ENCODE assay signal across 13 cellular contexts in genomic region chr16:66365588-66365987, GRCh38. TPM values are rescaled to one million over a fixed set of nuclear protein-coding genes. Genes with fewer than 3 reads are reported as not detected.
DNase-seq lines count a peak whose midpoint lies in the region; ATAC-seq, FAIRE-seq and TF ChIP-seq lines count a peak whose summit lies in the region.
"Had no signal": no experiment of that assay in that cellular context is flagged by ENCODE, and none has a peak within 500 bp of the region (broad histone marks: within the 10 kb centered on the region; RNA-seq: fewer than 3 reads in every experiment).

No MANE protein-coding gene starts in this region.

- FAIRE-seq in A549 (lab: Jason Lieb, UNC), result no peak
- no peak for FAIRE-seq in astrocyte (lab: Jason Lieb, UNC)

- CTCF ChIA-PET in A549 (lab: Yijun Ruan, JAX), result interaction anchor here (1.1 to 7.6 kb wide), 3 partner anchors 8 to 40 kb away, joined by 3 to 90 read pairs (median 4); no protein-coding TSS in a partner anchor

- H3K27me3 ChIP-seq in astrocyte (ENCODE audit: insufficient read depth, low read length) (no peaks in the 10 kb centered on the region), parathyroid adenoma (ENCODE audit: control insufficient read depth, insufficient read depth, low read length) (no peaks in the 10 kb centered on the region)
- H3K27me3 ChIP-seq: MG63 had no signal

- H3K9me3 Mint-ChIP-seq in astrocyte (ENCODE audit: unreplicated experiment), result no peaks in the 10 kb centered on the region
- H3K9me3 Mint-ChIP-seq: stimulated activated naive CD8-positive, alpha-beta T cell treated with anti-CD3 and anti-CD28 coated beads, Interleukin-15, Interleukin-2, amounts not matched to agents 100 ng/mL and 50 ng/mL, for 24 hours; WTC11 had no signal

- POLR2A ChIA-PET in A549 (lab: Yijun Ruan, JAX), result no interaction called here

- H3K4me2 ChIP-seq in A549 (peak overlapping the region; percentile 49; the same call in 1 of the 3 replicates), astrocyte (ENCODE audit: low read length) (no peak overlapping the region), parathyroid adenoma (ENCODE audit: low read length) (no peak overlapping the region)

- DNase-seq in A549 (ENCODE audit: low read depth in 1 of 2, low spot score in 1 of 2) (peak in 1 of 2 experiments; percentile 42), astrocyte (ENCODE audit: low read depth) (peak; percentile 10), fibroblast of the aortic adventitia (ENCODE audit: low read depth) (peak; percentile 92), NCI-H1105 (lab: John Stamatoyannopoulos, UW) (no peak), activated gamma-delta T cell treated with Interleukin-2 at 50 U/mL for 16 hours (no peak), NCI-H2081 treated with DMSO at 0.1 percent for 48 hours (lab: John Stamatoyannopoulos, UW) (no peak)
- DNase-seq: ACHN, MG63 had no signal

- H2AFZ ChIP-seq in astrocyte (ENCODE audit: low read depth, low read length) (no peak overlapping the region), parathyroid adenoma (no peak overlapping the region)

- H3K27ac ChIP-seq in A549 (peak overlapping the region in 1 of 2 experiments; percentile 73; a peak in 1 of 6 replicates), astrocyte (ENCODE audit: low read depth, low read length) (no peak overlapping the region), parathyroid adenoma (peak overlapping the region; percentile 56)

- H3K4me1 ChIP-seq in A549 (peaks cover 18% of the 10 kb centered on the region), astrocyte (ENCODE audit: insufficient read depth, low read length) (peaks cover 14% of the 10 kb centered on the region), parathyroid adenoma (peaks cover 3% of the 10 kb centered on the region)

- H3K9me3 ChIP-seq in A549, result no peaks in the 10 kb centered on the region
- H3K9me3 ChIP-seq in astrocyte (ENCODE audit: insufficient read depth, low read depth, low read length), result no peaks in the 10 kb centered on the region
- H3K9me3 ChIP-seq in parathyroid adenoma (ENCODE audit: control insufficient read depth, low read length), result no peaks in the 10 kb centered on the region
- H3K9me3 ChIP-seq: MG63 had no signal

- no peaks in the 10 kb centered on the region for H3K36me3 ChIP-seq in astrocyte (ENCODE audit: insufficient read depth, low read length)
- H3K36me3 ChIP-seq in parathyroid adenoma (ENCODE audit: control insufficient read depth, insufficient read depth, low read length), result no peaks in the 10 kb centered on the region
- H3K36me3 ChIP-seq: MG63 had no signal

- WGBS in A549 (ENCODE audit: missing lambda C conversion rate), result 39% methylated on average over 3 of the region's 3 CpGs

- no peaks in the 10 kb centered on the region for H4K20me1 ChIP-seq in astrocyte (ENCODE audit: insufficient read depth, low read length)

- peaks cover 3% of the 10 kb centered on the region for H3K4me1 Mint-ChIP-seq in astrocyte (ENCODE audit: low read depth, unreplicated experiment)

- H3K4me3 ChIP-seq in A549, result no peak overlapping the region
- no peak overlapping the region for H3K4me3 ChIP-seq in astrocyte (ENCODE audit: insufficient read depth, low read depth, low read length)
- H3K4me3 ChIP-seq in fibroblast of the aortic adventitia (ENCODE audit: low read depth, low read length), result no peak overlapping the region
- no peak overlapping the region for H3K4me3 ChIP-seq in parathyroid adenoma (ENCODE audit: low read depth, low read length)
- H3K4me3 ChIP-seq: MG63 had no signal

- H3K27me3 Mint-ChIP-seq in astrocyte (ENCODE audit: low read depth, unreplicated experiment), result peaks cover 28% of the 10 kb centered on the region

- H3K36me3 Mint-ChIP-seq in astrocyte (ENCODE audit: low read depth, unreplicated experiment), result peaks cover 2% of the 10 kb centered on the region
- H3K36me3 Mint-ChIP-seq: WTC11 had no signal

- TF ChIP-seq RAD21 in A549 (conservative IDR thresholded peaks at IDR 0.05 in 1 of 2, IDR thresholded peaks at IDR 0.05 in 1 of 2), result no peak

- no peak overlapping the region for H3K4me3 Mint-ChIP-seq in astrocyte (ENCODE audit: unreplicated experiment)
- H3K4me3 Mint-ChIP-seq: stimulated activated naive CD8-positive, alpha-beta T cell treated with anti-CD3 and anti-CD28 coated beads, Interleukin-15, Interleukin-2, amounts not matched to agents 100 ng/mL and 50 ng/mL, for 24 hours; WTC11 had no signal

- TF ChIP-seq EP300 in A549 (IDR thresholded peaks at IDR 0.05), result no peak

- H3K27ac Mint-ChIP-seq in astrocyte (ENCODE audit: unreplicated experiment), result no peak overlapping the region
- H3K27ac Mint-ChIP-seq: stimulated activated naive CD8-positive, alpha-beta T cell treated with anti-CD3 and anti-CD28 coated beads, Interleukin-15, Interleukin-2, amounts not matched to agents 100 ng/mL and 50 ng/mL, for 24 hours; WTC11 had no signal

- TF ChIP-seq POLR2A in A549 (IDR thresholded peaks at IDR 0.05; ENCODE audit: low read length), result no peak

- H3K79me2 ChIP-seq in astrocyte (ENCODE audit: insufficient read depth, low read length) (no peaks in the 10 kb centered on the region), parathyroid adenoma (no peaks in the 10 kb centered on the region)

- ATAC-seq in A549, result no peak
- ATAC-seq in HG02763 (IDR thresholded peaks at IDR 0.05; ENCODE audit: unreplicated experiment), result no peak
- ATAC-seq: WTC11 had no signal

- TF ChIP-seq CTCF in A549 (IDR thresholded peaks at IDR 0.05), result no peak
- TF ChIP-seq CTCF in astrocyte (IDR thresholded peaks at IDR 0.05; ENCODE audit: insufficient read depth, low read depth, low read length), result no peak
- TF ChIP-seq CTCF in fibroblast of the aortic adventitia (IDR thresholded peaks at IDR 0.05; ENCODE audit: insufficient read depth, low read length), result no peak
- no peak for TF ChIP-seq CTCF in parathyroid adenoma (IDR thresholded peaks at IDR 0.05)

- H3K9ac ChIP-seq in astrocyte (ENCODE audit: low read length), result no peak overlapping the region
- H3K9ac ChIP-seq in parathyroid adenoma, result no peak overlapping the region

TF ChIP-seq in A549, 52 proteins besides CTCF, POLR2A, EP300 and RAD21:
- TF ChIP-seq ELK1 (IDR thresholded peaks at IDR 0.05; ENCODE audit: low read depth, low read length) (no peak), EHMT2 (IDR thresholded peaks at IDR 0.05; ENCODE audit: low read depth) (no peak)

RNA-seq across cellular contexts. Expression of gene CDH5, which starts 0.9 kb away (rescaled TPM):
- polyA plus RNA-seq in A549 (2011; rRNA removed) (0.01 and 0.20 TPM in 2 replicates), A549 (2017; fragmentation: RNase III; extraction: RNeasy Plus Mini Kit Qiagen cat#74134 plus additional on column Dnase treatment) (0.05 TPM in 1 of 3 replicates, not detected in the others)
- polyA plus RNA-seq in A549 (2012; cell fraction: cytosol; rRNA removed), result 0.03 and 0.04 TPM in 2 replicates
- polyA plus RNA-seq in A549 (2012; cell fraction: nucleus; rRNA removed), result 0.16 and 0.28 TPM in 2 replicates
- polyA minus RNA-seq in A549 (2011; rRNA and poly(A)+ RNA removed), result 0.25 TPM in 1 of 2 replicates, not detected in the other
- total RNA-seq in astrocyte (0.30 TPM in 1 of 2 replicates, not detected in the other), fibroblast of the aortic adventitia (ENCODE audit: low replicate concordance) (2.9 and 7.0 TPM in 2 replicates)
- polyA plus RNA-seq: neural cell had no signal

Comparison
In these comparisons a context has a peak if more than half of its experiments do, and no peak if none do; other contexts are left out.
1. DNase-seq: peak in astrocyte (single experiment) and fibroblast of the aortic adventitia (single experiment); none in NCI-H1105 (single experiment), activated gamma-delta T cell treated with Interleukin-2 at 50 U/mL for 16 hours (single experiment) and NCI-H2081 treated with DMSO at 0.1 percent for 48 hours (single experiment).